ENCODE assay signal across 8 cellular contexts in the genomic region with DNA sequence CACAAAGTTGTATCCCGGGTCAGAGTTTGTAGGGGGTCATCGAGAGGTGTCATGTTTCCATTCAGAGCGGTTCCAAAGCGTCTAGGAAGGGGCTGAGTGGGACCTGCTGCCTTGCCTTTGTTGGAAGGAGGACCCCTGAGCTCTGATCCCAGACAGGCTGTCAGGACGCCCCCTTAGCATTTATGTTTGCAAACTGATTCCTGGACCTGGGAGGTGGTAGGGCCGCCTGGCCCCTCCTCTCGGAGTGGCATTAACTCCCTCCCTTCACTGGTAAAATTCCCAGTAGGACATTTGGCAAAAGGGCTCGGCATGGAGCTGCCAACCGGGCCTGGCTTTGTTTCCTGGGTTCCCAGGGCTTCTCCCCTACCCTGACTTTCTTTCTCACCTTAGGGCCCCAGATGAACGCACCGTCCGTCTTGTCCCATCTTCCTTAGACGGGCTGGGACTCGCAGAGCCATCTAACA. TPM values are rescaled to one million over a fixed set of nuclear protein-coding genes. Genes with fewer than 3 reads are reported as not detected.
DNase-seq lines count a peak whose midpoint lies in the region; ATAC-seq and TF ChIP-seq lines count a peak whose summit lies in the region.

No MANE protein-coding gene starts in this region.

- H3K27ac Mint-ChIP-seq in activated CD8-positive, alpha-beta T cell treated with anti-CD3 and anti-CD28 coated beads, Interleukin-2, amount 10 ng/mL, durations not matched to agents 7 days and 5 days = peak overlapping the region; percentile 93
- H3K27ac Mint-ChIP-seq in stimulated activated effector memory CD8-positive, alpha-beta T cell treated with anti-CD3 and anti-CD28 coated beads, Interleukin-12 subunit alpha, Interleukin-12 subunit beta, amount 100 ng/mL, for 72 hours = peak overlapping the region; percentile 94

- no peaks in the 10 kb centered on the region for H3K27me3 Mint-ChIP-seq in activated CD8-positive, alpha-beta T cell treated with anti-CD3 and anti-CD28 coated beads, Interleukin-2, amount 10 ng/mL, durations not matched to agents 7 days and 5 days (ENCODE audit: low read depth)

- DNase-seq in activated CD8-positive, alpha-beta T cell treated with anti-CD3 and anti-CD28 coated beads, Interleukin-2, amount 10 ng/mL, durations not matched to agents 7 days and 5 days = no peak
- DNase-seq in stimulated activated effector memory CD8-positive, alpha-beta T cell treated with anti-CD3 and anti-CD28 coated beads, Interleukin-12 subunit alpha, Interleukin-12 subunit beta, amount 100 ng/mL, for 72 hours (ENCODE audit: low spot score in 2 of 2) = no peak
- DNase-seq in AML-193 (lab: John Stamatoyannopoulos, UW) (no peak), NCI-H2107 treated with DMSO at 0.1 percent for 48 hours (lab: John Stamatoyannopoulos, UW; ENCODE audit: unreplicated experiment) (no peak), GM19238 (ENCODE audit: insufficient read length, low spot score) (no peak), NCI-H2227 treated with DMSO at 0.1 percent for 48 hours (lab: John Stamatoyannopoulos, UW) (no peak)

- peak overlapping the region; percentile 88 for H3K4me3 Mint-ChIP-seq in activated CD8-positive, alpha-beta T cell treated with anti-CD3 and anti-CD28 coated beads, Interleukin-2, amount 10 ng/mL, durations not matched to agents 7 days and 5 days
- peak overlapping the region; percentile 88 for H3K4me3 Mint-ChIP-seq in stimulated activated effector memory CD8-positive, alpha-beta T cell treated with anti-CD3 and anti-CD28 coated beads, Interleukin-12 subunit alpha, Interleukin-12 subunit beta, amount 100 ng/mL, for 72 hours

- peaks cover 4% of the 10 kb centered on the region for H3K4me1 ChIP-seq in HEK293 (ENCODE audit: control insufficient read depth, insufficient read depth, low read length)

- H3K27ac ChIP-seq in HEK293 (ENCODE audit: extremely low read depth, low read depth, low read length) = peak overlapping the region; percentile 65; the same call in 1 of the 2 replicates

- H3K4me1 Mint-ChIP-seq in activated CD8-positive, alpha-beta T cell treated with anti-CD3 and anti-CD28 coated beads, Interleukin-2, amount 10 ng/mL, durations not matched to agents 7 days and 5 days (ENCODE audit: low read depth) = peaks cover 38% of the 10 kb centered on the region
- H3K4me1 Mint-ChIP-seq in stimulated activated effector memory CD8-positive, alpha-beta T cell treated with anti-CD3 and anti-CD28 coated beads, Interleukin-12 subunit alpha, Interleukin-12 subunit beta, amount 100 ng/mL, for 72 hours = peaks cover 44% of the 10 kb centered on the region

- no peak for TF ChIP-seq CTCF in HEK293 (tag by site-specific recombination; IDR thresholded peaks at IDR 0.05)

- POLR2A ChIA-PET in HEK293 (lab: Yijun Ruan, JAX) = interaction anchor here (0.7 to 5.6 kb wide), 5 partner anchors 17 to 161 kb away, joined by 3 to 39 read pairs (median 8); a partner anchor contains a TSS
- POLR2A ChIA-PET in activated CD8-positive, alpha-beta T cell treated with anti-CD3 and anti-CD28 coated beads, Interleukin-2, amount 10 ng/mL, durations not matched to agents 7 days and 5 days (lab: Charles Lee) = interaction anchor here (0.8 to 6.4 kb wide), 9 partner anchors 8 to 351 kb away, joined by 3 to 45 read pairs (median 4); a partner anchor contains a TSS

- no peaks in the 10 kb centered on the region for H3K36me3 ChIP-seq in HEK293 (ENCODE audit: control insufficient read depth in 2 of 2, insufficient read depth in 1 of 2, low read length in 2 of 2)

- CTCF ChIA-PET in HEK293 (lab: Yijun Ruan, JAX) = interaction anchor here (0.6 to 2.6 kb wide), 22 partner anchors 9 to 565 kb away, joined by 3 to 17 read pairs (median 4); a partner anchor contains a TSS
- CTCF ChIA-PET in activated CD8-positive, alpha-beta T cell treated with anti-CD3 and anti-CD28 coated beads, Interleukin-2, amount 10 ng/mL, durations not matched to agents 7 days and 5 days (lab: Charles Lee) = interaction anchor here (0.7 to 4.5 kb wide), 18 partner anchors 8 to 302 kb away, joined by 3 to 34 read pairs (median 6); a partner anchor contains a TSS

- H3K4me3 ChIP-seq in HEK293 (ENCODE audit: low read depth, low read length) = peak overlapping the region; percentile 69
- H3K4me3 ChIP-seq in iPS-11a (ENCODE audit: low read depth, low read length) = peak overlapping the region; percentile 58

- H3K9me3 ChIP-seq in HEK293 (ENCODE audit: control insufficient read depth, insufficient read depth, low read depth, low read length) = no peaks in the 10 kb centered on the region

- H3K36me3 Mint-ChIP-seq in activated CD8-positive, alpha-beta T cell treated with anti-CD3 and anti-CD28 coated beads, Interleukin-2, amount 10 ng/mL, durations not matched to agents 7 days and 5 days (ENCODE audit: low read depth) = peaks cover 5% of the 10 kb centered on the region
- H3K36me3 Mint-ChIP-seq in stimulated activated effector memory CD8-positive, alpha-beta T cell treated with anti-CD3 and anti-CD28 coated beads, Interleukin-12 subunit alpha, Interleukin-12 subunit beta, amount 100 ng/mL, for 72 hours = peaks cover 32% of the 10 kb centered on the region

- H3K9me3 Mint-ChIP-seq in activated CD8-positive, alpha-beta T cell treated with anti-CD3 and anti-CD28 coated beads, Interleukin-2, amount 10 ng/mL, durations not matched to agents 7 days and 5 days (ENCODE audit: insufficient read depth) = no peaks in the 10 kb centered on the region
- no peaks in the 10 kb centered on the region for H3K9me3 Mint-ChIP-seq in stimulated activated effector memory CD8-positive, alpha-beta T cell treated with anti-CD3 and anti-CD28 coated beads, Interleukin-12 subunit alpha, Interleukin-12 subunit beta, amount 100 ng/mL, for 72 hours

- ATAC-seq in activated CD8-positive, alpha-beta T cell treated with anti-CD3 and anti-CD28 coated beads, Interleukin-2, amount 10 ng/mL, durations not matched to agents 7 days and 5 days = no peak
- ATAC-seq in stimulated activated effector memory CD8-positive, alpha-beta T cell treated with anti-CD3 and anti-CD28 coated beads, Interleukin-12 subunit alpha, Interleukin-12 subunit beta, amount 100 ng/mL, for 72 hours = no peak

TF ChIP-seq in HEK293, 187 proteins besides CTCF, POLR2A, EP300 and RAD21:
- TF ChIP-seq, protein P1, sequence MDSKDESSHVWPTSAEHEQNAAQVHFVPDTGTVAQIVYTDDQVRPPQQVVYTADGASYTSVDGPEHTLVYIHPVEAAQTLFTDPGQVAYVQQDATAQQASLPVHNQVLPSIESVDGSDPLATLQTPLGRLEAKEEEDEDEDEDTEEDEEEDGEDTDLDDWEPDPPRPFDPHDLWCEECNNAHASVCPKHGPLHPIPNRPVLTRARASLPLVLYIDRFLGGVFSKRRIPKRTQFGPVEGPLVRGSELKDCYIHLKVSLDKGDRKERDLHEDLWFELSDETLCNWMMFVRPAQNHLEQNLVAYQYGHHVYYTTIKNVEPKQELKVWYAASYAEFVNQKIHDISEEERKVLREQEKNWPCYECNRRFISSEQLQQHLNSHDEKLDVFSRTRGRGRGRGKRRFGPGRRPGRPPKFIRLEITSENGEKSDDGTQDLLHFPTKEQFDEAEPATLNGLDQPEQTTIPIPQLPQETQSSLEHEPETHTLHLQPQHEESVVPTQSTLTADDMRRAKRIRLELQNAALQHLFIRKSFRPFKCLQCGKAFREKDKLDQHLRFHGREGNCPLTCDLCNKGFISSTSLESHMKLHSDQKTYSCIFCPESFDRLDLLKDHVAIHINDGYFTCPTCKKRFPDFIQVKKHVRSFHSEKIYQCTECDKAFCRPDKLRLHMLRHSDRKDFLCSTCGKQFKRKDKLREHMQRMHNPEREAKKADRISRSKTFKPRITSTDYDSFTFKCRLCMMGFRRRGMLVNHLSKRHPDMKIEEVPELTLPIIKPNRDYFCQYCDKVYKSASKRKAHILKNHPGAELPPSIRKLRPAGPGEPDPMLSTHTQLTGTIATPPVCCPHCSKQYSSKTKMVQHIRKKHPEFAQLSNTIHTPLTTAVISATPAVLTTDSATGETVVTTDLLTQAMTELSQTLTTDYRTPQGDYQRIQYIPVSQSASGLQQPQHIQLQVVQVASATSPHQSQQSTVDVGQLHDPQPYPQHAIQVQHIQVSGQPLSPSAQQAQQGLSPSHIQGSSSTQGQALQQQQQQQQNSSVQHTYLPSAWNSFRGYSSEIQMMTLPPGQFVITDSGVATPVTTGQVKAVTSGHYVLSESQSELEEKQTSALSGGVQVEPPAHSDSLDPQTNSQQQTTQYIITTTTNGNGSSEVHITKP (tag by site-specific recombination; IDR thresholded peaks at IDR 0.05) = peak; percentile 44
- TF ChIP-seq ZBTB48 (tag by site-specific recombination; IDR thresholded peaks at IDR 0.05) (peak; percentile 71), TCF7L2 (IDR thresholded peaks at IDR 0.05; ENCODE audit: borderline replicate concordance, low read depth, low read length) (no peak)

RNA-seq across cellular contexts. Expression of a gene that starts 2.5 kb away (rescaled TPM):
- 10 to 100 TPM; 79.9 to 86.0 TPM for total RNA-seq in activated CD8-positive, alpha-beta T cell treated with anti-CD3 and anti-CD28 coated beads, Interleukin-2, amount 10 ng/mL, durations not matched to agents 7 days and 5 days
